ENCODE assay signal across 2 cellular contexts in the genomic region with DNA sequence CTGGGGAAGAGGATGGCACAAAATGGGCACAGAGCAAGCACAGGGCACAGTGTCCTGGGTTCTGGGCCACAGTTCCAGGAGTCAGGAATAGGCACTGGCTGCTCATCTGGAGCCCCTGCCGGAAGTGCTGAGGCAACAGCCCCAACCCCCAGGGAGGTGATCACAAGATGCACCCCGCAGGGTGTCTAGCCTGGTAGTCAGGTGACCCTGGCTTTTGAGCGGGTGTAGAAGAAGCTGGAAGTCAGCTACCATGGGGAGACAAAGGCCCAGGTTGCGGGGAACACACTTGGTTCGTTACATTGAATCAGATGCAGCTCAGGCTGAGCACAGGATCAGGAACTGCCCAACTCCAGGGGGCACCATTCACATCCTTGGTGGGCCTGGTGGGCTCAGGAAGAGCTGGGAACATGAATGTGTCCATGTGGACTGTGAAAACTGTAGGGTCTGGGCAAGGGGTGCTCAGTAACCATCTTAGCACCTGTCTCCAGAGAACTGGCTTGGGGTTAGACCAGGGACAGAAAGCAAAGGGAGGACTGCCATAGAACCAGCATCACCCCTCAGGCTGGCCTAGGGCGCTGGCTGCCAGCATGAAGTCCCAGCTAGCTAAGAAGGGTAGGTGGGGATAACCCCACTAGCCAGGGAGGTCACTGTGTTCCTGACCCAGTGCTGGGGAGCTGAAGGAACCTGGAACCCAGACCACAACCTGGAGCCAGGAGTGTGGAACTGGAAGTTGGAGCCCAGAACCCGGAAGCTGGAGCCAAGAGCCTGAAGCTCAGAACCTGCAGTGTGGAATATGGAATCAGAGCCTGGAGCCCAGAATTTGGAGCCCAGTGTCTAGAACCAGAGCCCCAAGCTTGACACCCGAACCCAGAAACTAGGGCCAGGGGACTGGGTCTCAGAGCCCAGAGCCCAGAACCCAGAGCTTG.
TF ChIP-seq lines count a peak whose summit lies in the region.

No MANE protein-coding gene starts in this region.

TF ChIP-seq in GM23338, 12 proteins besides CTCF, POLR2A, EP300 and RAD21 (continued from another document):
- TF ChIP-seq, protein P1, sequence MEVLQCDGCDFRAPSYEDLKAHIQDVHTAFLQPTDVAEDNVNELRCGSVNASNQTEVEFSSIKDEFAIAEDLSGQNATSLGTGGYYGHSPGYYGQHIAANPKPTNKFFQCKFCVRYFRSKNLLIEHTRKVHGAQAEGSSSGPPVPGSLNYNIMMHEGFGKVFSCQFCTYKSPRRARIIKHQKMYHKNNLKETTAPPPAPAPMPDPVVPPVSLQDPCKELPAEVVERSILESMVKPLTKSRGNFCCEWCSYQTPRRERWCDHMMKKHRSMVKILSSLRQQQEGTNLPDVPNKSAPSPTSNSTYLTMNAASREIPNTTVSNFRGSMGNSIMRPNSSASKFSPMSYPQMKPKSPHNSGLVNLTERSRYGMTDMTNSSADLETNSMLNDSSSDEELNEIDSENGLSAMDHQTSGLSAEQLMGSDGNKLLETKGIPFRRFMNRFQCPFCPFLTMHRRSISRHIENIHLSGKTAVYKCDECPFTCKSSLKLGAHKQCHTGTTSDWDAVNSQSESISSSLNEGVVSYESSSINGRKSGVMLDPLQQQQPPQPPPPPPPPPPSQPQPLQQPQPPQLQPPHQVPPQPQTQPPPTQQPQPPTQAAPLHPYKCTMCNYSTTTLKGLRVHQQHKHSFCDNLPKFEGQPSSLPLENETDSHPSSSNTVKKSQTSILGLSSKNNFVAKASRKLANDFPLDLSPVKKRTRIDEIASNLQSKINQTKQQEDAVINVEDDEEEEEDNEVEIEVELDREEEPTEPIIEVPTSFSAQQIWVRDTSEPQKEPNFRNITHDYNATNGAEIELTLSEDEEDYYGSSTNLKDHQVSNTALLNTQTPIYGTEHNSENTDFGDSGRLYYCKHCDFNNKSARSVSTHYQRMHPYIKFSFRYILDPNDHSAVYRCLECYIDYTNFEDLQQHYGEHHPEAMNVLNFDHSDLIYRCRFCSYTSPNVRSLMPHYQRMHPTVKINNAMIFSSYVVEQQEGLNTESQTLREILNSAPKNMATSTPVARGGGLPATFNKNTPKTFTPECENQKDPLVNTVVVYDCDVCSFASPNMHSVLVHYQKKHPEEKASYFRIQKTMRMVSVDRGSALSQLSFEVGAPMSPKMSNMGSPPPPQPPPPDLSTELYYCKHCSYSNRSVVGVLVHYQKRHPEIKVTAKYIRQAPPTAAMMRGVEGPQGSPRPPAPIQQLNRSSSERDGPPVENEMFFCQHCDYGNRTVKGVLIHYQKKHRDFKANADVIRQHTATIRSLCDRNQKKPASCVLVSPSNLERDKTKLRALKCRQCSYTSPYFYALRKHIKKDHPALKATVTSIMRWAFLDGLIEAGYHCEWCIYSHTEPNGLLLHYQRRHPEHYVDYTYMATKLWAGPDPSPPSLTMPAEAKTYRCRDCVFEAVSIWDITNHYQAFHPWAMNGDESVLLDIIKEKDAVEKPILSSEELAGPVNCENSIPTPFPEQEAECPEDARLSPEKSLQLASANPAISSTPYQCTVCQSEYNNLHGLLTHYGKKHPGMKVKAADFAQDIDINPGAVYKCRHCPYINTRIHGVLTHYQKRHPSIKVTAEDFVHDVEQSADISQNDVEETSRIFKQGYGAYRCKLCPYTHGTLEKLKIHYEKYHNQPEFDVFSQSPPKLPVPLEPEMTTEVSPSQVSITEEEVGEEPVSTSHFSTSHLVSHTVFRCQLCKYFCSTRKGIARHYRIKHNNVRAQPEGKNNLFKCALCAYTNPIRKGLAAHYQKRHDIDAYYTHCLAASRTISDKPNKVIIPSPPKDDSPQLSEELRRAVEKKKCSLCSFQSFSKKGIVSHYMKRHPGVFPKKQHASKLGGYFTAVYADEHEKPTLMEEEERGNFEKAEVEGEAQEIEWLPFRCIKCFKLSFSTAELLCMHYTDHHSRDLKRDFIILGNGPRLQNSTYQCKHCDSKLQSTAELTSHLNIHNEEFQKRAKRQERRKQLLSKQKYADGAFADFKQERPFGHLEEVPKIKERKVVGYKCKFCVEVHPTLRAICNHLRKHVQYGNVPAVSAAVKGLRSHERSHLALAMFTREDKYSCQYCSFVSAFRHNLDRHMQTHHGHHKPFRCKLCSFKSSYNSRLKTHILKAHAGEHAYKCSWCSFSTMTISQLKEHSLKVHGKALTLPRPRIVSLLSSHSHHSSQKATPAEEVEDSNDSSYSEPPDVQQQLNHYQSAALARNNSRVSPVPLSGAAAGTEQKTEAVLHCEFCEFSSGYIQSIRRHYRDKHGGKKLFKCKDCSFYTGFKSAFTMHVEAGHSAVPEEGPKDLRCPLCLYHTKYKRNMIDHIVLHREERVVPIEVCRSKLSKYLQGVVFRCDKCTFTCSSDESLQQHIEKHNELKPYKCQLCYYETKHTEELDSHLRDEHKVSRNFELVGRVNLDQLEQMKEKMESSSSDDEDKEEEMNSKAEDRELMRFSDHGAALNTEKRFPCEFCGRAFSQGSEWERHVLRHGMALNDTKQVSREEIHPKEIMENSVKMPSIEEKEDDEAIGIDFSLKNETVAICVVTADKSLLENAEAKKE (CRISPR knock-in tag; IDR thresholded peaks at IDR 0.05) = no peak
- TF ChIP-seq CREB1 (CRISPR knock-in tag; IDR thresholded peaks at IDR 0.05; ENCODE audit: low read depth) = no peak
- TF ChIP-seq JUNB (IDR thresholded peaks at IDR 0.05; ENCODE audit: unreplicated experiment) = no peak
- TF ChIP-seq ZNF114 (CRISPR knock-in tag; IDR thresholded peaks at IDR 0.05) = no peak
- TF ChIP-seq EZH2phosphoT487 (IDR thresholded peaks at IDR 0.05; ENCODE audit: unreplicated experiment) = no peak
- TF ChIP-seq STAT1 (IDR thresholded peaks at IDR 0.05; ENCODE audit: unreplicated experiment) = no peak
- TF ChIP-seq NANOG (IDR thresholded peaks at IDR 0.05; ENCODE audit: borderline replicate concordance) = no peak
- no peak for TF ChIP-seq ZNF331 (CRISPR knock-in tag; IDR thresholded peaks at IDR 0.05; ENCODE audit: low read depth)

TF ChIP-seq in K562, 482 proteins besides CTCF, POLR2A, EP300 and RAD21 (continued from another document):
- TF ChIP-seq, protein P2, sequence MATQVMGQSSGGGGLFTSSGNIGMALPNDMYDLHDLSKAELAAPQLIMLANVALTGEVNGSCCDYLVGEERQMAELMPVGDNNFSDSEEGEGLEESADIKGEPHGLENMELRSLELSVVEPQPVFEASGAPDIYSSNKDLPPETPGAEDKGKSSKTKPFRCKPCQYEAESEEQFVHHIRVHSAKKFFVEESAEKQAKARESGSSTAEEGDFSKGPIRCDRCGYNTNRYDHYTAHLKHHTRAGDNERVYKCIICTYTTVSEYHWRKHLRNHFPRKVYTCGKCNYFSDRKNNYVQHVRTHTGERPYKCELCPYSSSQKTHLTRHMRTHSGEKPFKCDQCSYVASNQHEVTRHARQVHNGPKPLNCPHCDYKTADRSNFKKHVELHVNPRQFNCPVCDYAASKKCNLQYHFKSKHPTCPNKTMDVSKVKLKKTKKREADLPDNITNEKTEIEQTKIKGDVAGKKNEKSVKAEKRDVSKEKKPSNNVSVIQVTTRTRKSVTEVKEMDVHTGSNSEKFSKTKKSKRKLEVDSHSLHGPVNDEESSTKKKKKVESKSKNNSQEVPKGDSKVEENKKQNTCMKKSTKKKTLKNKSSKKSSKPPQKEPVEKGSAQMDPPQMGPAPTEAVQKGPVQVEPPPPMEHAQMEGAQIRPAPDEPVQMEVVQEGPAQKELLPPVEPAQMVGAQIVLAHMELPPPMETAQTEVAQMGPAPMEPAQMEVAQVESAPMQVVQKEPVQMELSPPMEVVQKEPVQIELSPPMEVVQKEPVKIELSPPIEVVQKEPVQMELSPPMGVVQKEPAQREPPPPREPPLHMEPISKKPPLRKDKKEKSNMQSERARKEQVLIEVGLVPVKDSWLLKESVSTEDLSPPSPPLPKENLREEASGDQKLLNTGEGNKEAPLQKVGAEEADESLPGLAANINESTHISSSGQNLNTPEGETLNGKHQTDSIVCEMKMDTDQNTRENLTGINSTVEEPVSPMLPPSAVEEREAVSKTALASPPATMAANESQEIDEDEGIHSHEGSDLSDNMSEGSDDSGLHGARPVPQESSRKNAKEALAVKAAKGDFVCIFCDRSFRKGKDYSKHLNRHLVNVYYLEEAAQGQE (CRISPR knock-in tag; IDR thresholded peaks at IDR 0.05; ENCODE audit: low read depth) = no peak
- TF ChIP-seq ZNF785 (CRISPR knock-in tag; IDR thresholded peaks at IDR 0.05) = no peak
- no peak for TF ChIP-seq NR2C2 (CRISPR knock-in tag; IDR thresholded peaks at IDR 0.05)
- TF ChIP-seq NR2C2 (tag; IDR thresholded peaks at IDR 0.05) = no peak
